8 cellular contexts compared by ENCODE assay signal in genomic region chr4:40238700-40239548, GRCh38. TPM values are rescaled to one million over a fixed set of nuclear protein-coding genes. Genes with fewer than 3 reads are reported as not detected.
A peak's percentile ranks its signal among the peaks of the same experiment; 100 is the strongest.
DNase-seq lines count a peak whose midpoint lies in the region; ATAC-seq and TF ChIP-seq lines count a peak whose summit lies in the region.

No MANE protein-coding gene starts in this region.

- no peaks in the 10 kb centered on the region for H3K27me3 Mint-ChIP-seq in natural killer cell treated with Interleukin-12 subunit alpha and Interleukin-12 subunit beta and Interleukin-15 and Interleukin-18, amount 100 ng/mL, for 72 hours

- no peaks in the 10 kb centered on the region for H3K36me3 ChIP-seq in BE2C

- H3K4me3 ChIP-seq in BE2C (ENCODE audit: low read depth, low read length) = peak overlapping the region; percentile 27

- TF ChIP-seq CTCF in BE2C (IDR thresholded peaks at IDR 0.05; ENCODE audit: low read depth, low read length) = no peak

- no peaks in the 10 kb centered on the region for H3K9me3 ChIP-seq in BE2C

- peak overlapping the region; percentile 52 for H3K4me3 Mint-ChIP-seq in natural killer cell treated with Interleukin-12 subunit alpha and Interleukin-12 subunit beta and Interleukin-15 and Interleukin-18, amount 100 ng/mL, for 72 hours

- H3K27ac Mint-ChIP-seq in natural killer cell treated with Interleukin-12 subunit alpha and Interleukin-12 subunit beta and Interleukin-15 and Interleukin-18, amount 100 ng/mL, for 72 hours = peak overlapping the region; percentile 82 to 83

- H3K27me3 ChIP-seq in BE2C = no peaks in the 10 kb centered on the region

- DNase-seq in BE2C = peak; percentile 70
- peak; percentile 98 for DNase-seq in OCI-M1 (lab: John Stamatoyannopoulos, UW)
- DNase-seq in activated T-helper 1 cell treated with Interleukin-2 at 50 U/mL for 16 hours (ENCODE audit: low read depth) = peak; percentile 65
- DNase-seq in natural killer cell treated with Interleukin-12 subunit alpha and Interleukin-12 subunit beta and Interleukin-15 and Interleukin-18, amount 100 ng/mL, for 72 hours (ENCODE audit: low spot score) = no peak
- no peak for DNase-seq in SIG-M5 treated with dmso at 0.1 percent for 504 hours (lab: John Stamatoyannopoulos, UW; ENCODE audit: unreplicated experiment)
- no peak for DNase-seq in globus pallidus (ENCODE audit: low spot score)

- peaks cover 15% of the 10 kb centered on the region for H3K36me3 Mint-ChIP-seq in natural killer cell treated with Interleukin-12 subunit alpha and Interleukin-12 subunit beta and Interleukin-15 and Interleukin-18, amount 100 ng/mL, for 72 hours

- no peaks in the 10 kb centered on the region for H3K9me3 Mint-ChIP-seq in natural killer cell treated with Interleukin-12 subunit alpha and Interleukin-12 subunit beta and Interleukin-15 and Interleukin-18, amount 100 ng/mL, for 72 hours

- peaks cover 3% of the 10 kb centered on the region; the same call in 1 of the 2 replicates for H3K4me1 ChIP-seq in BE2C

- peaks cover 68 to 73% of the 10 kb centered on the region in 2 donors for H3K4me1 Mint-ChIP-seq in natural killer cell treated with Interleukin-12 subunit alpha and Interleukin-12 subunit beta and Interleukin-15 and Interleukin-18, amount 100 ng/mL, for 72 hours (ENCODE audit: low read depth in 2 of 2)

- ATAC-seq in natural killer cell treated with Interleukin-12 subunit alpha and Interleukin-12 subunit beta and Interleukin-15 and Interleukin-18, amount 100 ng/mL, for 72 hours = peak; percentile 66 to 96
- no peak for ATAC-seq in HG02870 (IDR thresholded peaks at IDR 0.05; ENCODE audit: unreplicated experiment)
- ATAC-seq in HG03378 (IDR thresholded peaks at IDR 0.05; ENCODE audit: unreplicated experiment) = no peak

RNA-seq across cellular contexts. Expression of gene RHOH, which starts 42.1 kb away (rescaled TPM):
- 1.4 TPM for polyA plus RNA-seq in BE2C (2012; ENCODE audit: insufficient read depth, insufficient read length, low read depth)
- total RNA-seq in natural killer cell treated with Interleukin-12 subunit alpha and Interleukin-12 subunit beta and Interleukin-15 and Interleukin-18, amount 100 ng/mL, for 72 hours = 100 to 1,000 TPM; 140 to 169 TPM

Comparison
In these comparisons a context has a peak if more than half of its experiments do, and no peak if none do; other contexts are left out.
1. DNase-seq: peak in BE2C (single experiment), OCI-M1 (single experiment) and activated T-helper 1 cell treated with Interleukin-2 at 50 U/mL for 16 hours (single experiment); none in natural killer cell treated with Interleukin-12 subunit alpha and Interleukin-12 subunit beta and Interleukin-15 and Interleukin-18, amount 100 ng/mL, for 72 hours (single experiment), SIG-M5 treated with dmso at 0.1 percent for 504 hours (single experiment) and globus pallidus (single experiment).
2. ATAC-seq: peak in natural killer cell treated with Interleukin-12 subunit alpha and Interleukin-12 subunit beta and Interleukin-15 and Interleukin-18, amount 100 ng/mL, for 72 hours (2 of 2); none in HG02870 (single experiment) and HG03378 (single experiment).